ENCODE assay signal across 16 cellular contexts in genomic region chr15:82851331-82851850, GRCh38. TPM values are rescaled to one million over a fixed set of nuclear protein-coding genes. Genes with fewer than 3 reads are reported as not detected.
"Had no signal": no experiment of that assay in that cellular context is flagged by ENCODE, and none has a peak within 500 bp of the region (broad histone marks: within the 10 kb centered on the region; RNA-seq: fewer than 3 reads in every experiment).

No MANE protein-coding gene starts in this region.

- H3K9me3 ChIP-seq: lower lobe of right lung, ovary had no signal

- H3K27ac ChIP-seq: lower lobe of right lung, ovary had no signal

- H3K27me3 Mint-ChIP-seq: activated CD4-positive, alpha-beta T cell treated with anti-CD3 and anti-CD28 coated beads for 36 hours; activated naive CD8-positive, alpha-beta T cell treated with anti-CD3 and anti-CD28 coated beads, Interleukin-2, amount 50 U/mL, for 24 hours; dendritic cell treated with granulocyte-macrophage colony-stimulating factor and Interleukin-4, amounts not matched to agents 40 ng/mL and 50 ng/mL, for 4 days; T-cell had no signal

- H3K27me3 ChIP-seq: ovary had no signal

- H3K4me3 ChIP-seq: lower lobe of right lung, ovary had no signal

- H3K36me3 Mint-ChIP-seq: stimulated activated effector memory CD8-positive, alpha-beta T cell treated with anti-CD3 and anti-CD28 coated beads, Interleukin-12 subunit alpha, Interleukin-12 subunit beta, amount 100 ng/mL, for 72 hours; T-cell had no signal

- DNase-seq: activated CD4-positive, alpha-beta T cell treated with anti-CD3 and anti-CD28 coated beads for 36 hours; activated CD8-positive, alpha-beta T cell treated with anti-CD3 and anti-CD28 coated beads, Interleukin-2, amount 10 ng/mL, durations not matched to agents 7 days and 5 days; activated naive CD4-positive, alpha-beta T cell treated with Interleukin-2 at 50 U/mL for 16 hours; activated naive CD8-positive, alpha-beta T cell treated with anti-CD3 and anti-CD28 coated beads, Interleukin-2, amount 50 U/mL, for 24 hours; aorta; effector memory CD4-positive, alpha-beta T cell; lower lobe of right lung; ovary; stimulated activated CD4-positive, alpha-beta T cell treated with anti-CD3 and anti-CD28 coated beads, Interleukin-12 subunit alpha, Interleukin-12 subunit beta, amount 100 ng/mL, for 4 hours; T-cell had no signal

- H3K27ac Mint-ChIP-seq: activated CD4-positive, alpha-beta T cell treated with anti-CD3 and anti-CD28 coated beads for 36 hours; activated CD8-positive, alpha-beta T cell treated with anti-CD3 and anti-CD28 coated beads, Interleukin-2, amount 10 ng/mL, durations not matched to agents 7 days and 5 days; activated naive CD8-positive, alpha-beta T cell treated with anti-CD3 and anti-CD28 coated beads, Interleukin-2, amount 50 U/mL, for 24 hours; stimulated activated effector memory CD8-positive, alpha-beta T cell treated with anti-CD3 and anti-CD28 coated beads, Interleukin-12 subunit alpha, Interleukin-12 subunit beta, amount 100 ng/mL, for 72 hours; T-cell had no signal

- H3K36me3 ChIP-seq: ovary had no signal

- H3K9me3 Mint-ChIP-seq: activated naive CD8-positive, alpha-beta T cell treated with anti-CD3 and anti-CD28 coated beads, Interleukin-2, amount 50 U/mL, for 24 hours; dendritic cell treated with granulocyte-macrophage colony-stimulating factor and Interleukin-4, amounts not matched to agents 40 ng/mL and 50 ng/mL, for 4 days; stimulated activated effector memory CD8-positive, alpha-beta T cell treated with anti-CD3 and anti-CD28 coated beads, Interleukin-12 subunit alpha, Interleukin-12 subunit beta, amount 100 ng/mL, for 72 hours; T-cell had no signal

- FAIRE-seq: bronchial epithelial cell, urothelium cell line had no signal

- H3K4me3 Mint-ChIP-seq: activated CD4-positive, alpha-beta T cell treated with anti-CD3 and anti-CD28 coated beads for 36 hours; activated CD8-positive, alpha-beta T cell treated with anti-CD3 and anti-CD28 coated beads, Interleukin-2, amount 10 ng/mL, durations not matched to agents 7 days and 5 days; activated naive CD8-positive, alpha-beta T cell treated with anti-CD3 and anti-CD28 coated beads, Interleukin-2, amount 50 U/mL, for 24 hours; dendritic cell treated with granulocyte-macrophage colony-stimulating factor and Interleukin-4, amounts not matched to agents 40 ng/mL and 50 ng/mL, for 4 days; stimulated activated effector memory CD8-positive, alpha-beta T cell treated with anti-CD3 and anti-CD28 coated beads, Interleukin-12 subunit alpha, Interleukin-12 subunit beta, amount 100 ng/mL, for 72 hours; T-cell had no signal

- ATAC-seq: activated CD4-positive, alpha-beta T cell treated with anti-CD3 and anti-CD28 coated beads for 36 hours; activated CD8-positive, alpha-beta T cell treated with anti-CD3 and anti-CD28 coated beads, Interleukin-2, amount 10 ng/mL, durations not matched to agents 7 days and 5 days; activated naive CD8-positive, alpha-beta T cell treated with anti-CD3 and anti-CD28 coated beads, Interleukin-2, amount 50 U/mL, for 24 hours; lower lobe of right lung; stimulated activated effector memory CD8-positive, alpha-beta T cell treated with anti-CD3 and anti-CD28 coated beads, Interleukin-12 subunit alpha, Interleukin-12 subunit beta, amount 100 ng/mL, for 72 hours; T-cell had no signal

RNA-seq across cellular contexts. Expression of gene FSD2, which starts 45.5 kb away (rescaled TPM):
- total RNA-seq: activated CD4-positive, alpha-beta T cell treated with anti-CD3 and anti-CD28 coated beads for 36 hours; activated CD8-positive, alpha-beta T cell treated with anti-CD3 and anti-CD28 coated beads, Interleukin-2, amount 10 ng/mL, durations not matched to agents 7 days and 5 days; aorta; bronchial epithelial cell; cerebellum; fibroblast of lung; T-cell had no signal
